In genomic region chr2:216692636-216693413, GRCh38 we compare ENCODE assay signal across 8 cellular contexts. TPM values are rescaled to one million over a fixed set of nuclear protein-coding genes. Genes with fewer than 3 reads are reported as not detected.
A peak's percentile ranks its signal among the peaks of the same experiment; 100 is the strongest.
DNase-seq lines count a peak whose midpoint lies in the region; ATAC-seq, FAIRE-seq and TF ChIP-seq lines count a peak whose summit lies in the region.

No MANE protein-coding gene starts in this region.

- H3K14ac ChIP-seq in IMR-90 (replicated peaks; ENCODE audit: low read depth, low read length) (peak overlapping the region; percentile 81), neuronal stem cell (ENCODE audit: low read length) (peak overlapping the region; percentile 61)

- H2BK12ac ChIP-seq in neuronal stem cell (ENCODE audit: low read length), result peak overlapping the region; percentile 30

- H3K18ac ChIP-seq in IMR-90 (ENCODE audit: low read depth, low read length), result peak overlapping the region; percentile 28
- H3K18ac ChIP-seq in neuronal stem cell (ENCODE audit: low read length), result peak overlapping the region; percentile 96

- peak overlapping the region; percentile 83 for H2AFZ ChIP-seq in IMR-90 (replicated peaks; ENCODE audit: low read length, poor library complexity)
- peak overlapping the region; percentile 67 for H2AFZ ChIP-seq in neuronal stem cell (ENCODE audit: low read length)

- peaks cover 53% of the 10 kb centered on the region for H3K36me3 ChIP-seq in IMR-90 (ENCODE audit: control insufficient read depth, insufficient read depth, low read length)
- no peaks in the 10 kb centered on the region for H3K36me3 ChIP-seq in Peyer's patch
- peaks cover 10 to 27% of the 10 kb centered on the region in 2 donors for H3K36me3 ChIP-seq in neuronal stem cell (replicated peaks in 1 of 2; ENCODE audit: control insufficient read depth in 2 of 2, insufficient read depth in 2 of 2, low read length in 2 of 2)

- H3K36me3 Mint-ChIP-seq in activated naive CD4-positive, alpha-beta T cell treated with anti-CD3 and anti-CD28 coated beads for 36 hours (ENCODE audit: low read depth), result no peaks in the 10 kb centered on the region

- H4K5ac ChIP-seq in IMR-90 (ENCODE audit: low read depth, low read length), result peak overlapping the region; percentile 8; the same call in 1 of the 2 replicates

- no TSS peak for BruUV-seq in IMR-90 (replicated peaks; lab: Mats Ljungman, UMichigan)

- H3K9me3 Mint-ChIP-seq in activated naive CD4-positive, alpha-beta T cell treated with anti-CD3 and anti-CD28 coated beads for 36 hours, result no peaks in the 10 kb centered on the region

- DNase-seq in DMS53 treated with DMSO at 0.1 percent for 48 hours (lab: John Stamatoyannopoulos, UW; ENCODE audit: unreplicated experiment), result peak; percentile 57
- DNase-seq in IMR-90, result peak; percentile 81
- DNase-seq in Peyer's patch, result peak in 2 of 3 donors; percentile 27 to 77
- DNase-seq in activated naive CD4-positive, alpha-beta T cell treated with anti-CD3 and anti-CD28 coated beads for 36 hours, result peak; percentile 77
- peak; percentile 56 to 57 for DNase-seq in frontal cortex (ENCODE audit: low spot score in 2 of 2)
- peak; percentile 93 for DNase-seq in neuronal stem cell (ENCODE audit: low spot score)
- DNase-seq in superior temporal gyrus (ENCODE audit: extremely low spot score), result peak; percentile 52

- H2BK20ac ChIP-seq in IMR-90 (ENCODE audit: low read depth, low read length), result peak overlapping the region; percentile 5; the same call in 1 of the 2 replicates

- peak overlapping the region; percentile 67 for H2BK5ac ChIP-seq in IMR-90 (ENCODE audit: low read depth, low read length, poor library complexity, severe bottlenecking)
- peak overlapping the region; percentile 66 for H2BK5ac ChIP-seq in neuronal stem cell (ENCODE audit: low read length)

- ATAC-seq in IMR-90 (ENCODE audit: low read depth), result peak; percentile 14
- ATAC-seq in GM19467 (IDR thresholded peaks at IDR 0.05; ENCODE audit: unreplicated experiment), result no peak

- no peak for FAIRE-seq in frontal cortex (lab: Jason Lieb, UNC)

- intact Hi-C loops in IMR-90 (cut with micrococcal nuclease), result loop anchor here (10.0 kb wide), 2 partner anchors 672 to 932 kb away; no protein-coding TSS in a partner anchor
- intact Hi-C loops in activated naive CD4-positive, alpha-beta T cell treated with anti-CD3 and anti-CD28 coated beads for 36 hours (cut with micrococcal nuclease), result loop anchor here (1.0 to 5.0 kb wide), 5 partner anchors 84 to 917 kb away; no protein-coding TSS in a partner anchor

- H3K79me1 ChIP-seq in IMR-90 (ENCODE audit: low read depth in 1 of 2, low read length in 2 of 2), result peaks cover 5 to 68% of the 10 kb centered on the region in 2 experiments; a peak in 3 of 4 replicates
- no peaks in the 10 kb centered on the region for H3K79me1 ChIP-seq in neuronal stem cell (ENCODE audit: low read depth, low read length)

- dilution Hi-C loops in IMR-90 (cut with HindIII; ENCODE audit: low sequenced_read_pairs, unreplicated experiment), result loop anchor here (25.0 kb wide), 2 partner anchors 469 to 819 kb away; no protein-coding TSS in a partner anchor

- H4K20me1 ChIP-seq in IMR-90 (ENCODE audit: insufficient read depth, low read length), result peaks cover 73% of the 10 kb centered on the region

- in situ Hi-C loops in IMR-90 (cut with MboI; ENCODE audit: low sequenced_read_pairs), result loop anchor here (10.0 kb wide), 3 partner anchors 362 to 592 kb away; no protein-coding TSS in a partner anchor

- H3K9me3 ChIP-seq in IMR-90 (ENCODE audit: control insufficient read depth, insufficient read depth, low read length) (no peaks in the 10 kb centered on the region), Peyer's patch (no peaks in the 10 kb centered on the region), neuronal stem cell (replicated peaks in 1 of 2; ENCODE audit: control insufficient read depth in 2 of 2, insufficient read depth in 1 of 2, low read depth in 1 of 2, low read length in 2 of 2) (no peaks in the 10 kb centered on the region)

- H3K9ac ChIP-seq in IMR-90 (ENCODE audit: low read depth, low read length) (peak overlapping the region; percentile 98), neuronal stem cell (ENCODE audit: low read depth, low read length, poor library complexity) (peak overlapping the region; percentile 85)

- POLR2A ChIA-PET in IMR-90 (lab: Charles Lee; ENCODE audit: unreplicated experiment), result interaction anchor here (0.6 to 2.0 kb wide), 13 partner anchors 9 to 1017 kb away, joined by 3 to 16 read pairs (median 6); no protein-coding TSS in a partner anchor

- H3K27ac Mint-ChIP-seq in activated naive CD4-positive, alpha-beta T cell treated with anti-CD3 and anti-CD28 coated beads for 36 hours, result peak overlapping the region; percentile 43

- H3K27ac ChIP-seq in IMR-90 (ENCODE audit: insufficient read depth, low read length), result peak overlapping the region; percentile 85
- H3K27ac ChIP-seq in Peyer's patch, result peak overlapping the region; percentile 19 to 87 (median 74)
- peak overlapping the region; percentile 82 for H3K27ac ChIP-seq in neuronal stem cell (replicated peaks; ENCODE audit: low read length)

- H3K4me2 ChIP-seq in IMR-90 (ENCODE audit: low read depth, low read length) (peak overlapping the region; percentile 48), neuronal stem cell (ENCODE audit: insufficient read depth, low read length, poor library complexity, severe bottlenecking) (peak overlapping the region; percentile 71)

- H2BK120ac ChIP-seq in IMR-90 (ENCODE audit: low read depth, low read length) (no peak overlapping the region), neuronal stem cell (ENCODE audit: low read depth, low read length) (no peak overlapping the region)

- peak overlapping the region; percentile 2 to 67 for H4K8ac ChIP-seq in IMR-90 (ENCODE audit: low read depth in 2 of 2, low read length in 2 of 2)
- H4K8ac ChIP-seq in neuronal stem cell (ENCODE audit: low read depth, low read length), result no peak overlapping the region

- 0% methylated on average over 3 of the region's 28 CpGs; no CpG with 5 or more reads in 1 of the 2 experiments for WGBS in IMR-90 (ENCODE audit: extremely low coverage in 2 of 2, insufficient read length in 1 of 2), 2 experiments
- WGBS in neuronal stem cell (ENCODE audit: extremely low coverage in 2 of 2, insufficient read length in 2 of 2, insufficient replicate concordance in 1 of 2), 2 donors, result no CpG with 5 or more reads among the region's 28 CpGs

- peaks cover 16% of the 10 kb centered on the region for H3K9me1 ChIP-seq in IMR-90 (ENCODE audit: insufficient read depth, low read length)

- CTCF ChIA-PET in IMR-90 (lab: Yijun Ruan, JAX), result no interaction called here
- CTCF ChIA-PET in activated naive CD4-positive, alpha-beta T cell treated with anti-CD3 and anti-CD28 coated beads for 36 hours (lab: Charles Lee), result interaction anchor here (1.6 kb wide), 1 partner anchor 1020 kb away, joined by 4 read pairs; no protein-coding TSS in a partner anchor

- peaks cover 69% of the 10 kb centered on the region for H3K27me3 Mint-ChIP-seq in activated naive CD4-positive, alpha-beta T cell treated with anti-CD3 and anti-CD28 coated beads for 36 hours (ENCODE audit: low read depth)

- TF ChIP-seq CTCF in IMR-90 (conservative IDR thresholded peaks at IDR 0.05; ENCODE audit: low read depth, low read length) (no peak), Peyer's patch (IDR thresholded peaks at IDR 0.05) (no peak)

- H3K4me3 ChIP-seq in IMR-90 (ENCODE audit: insufficient read depth, low read depth, low read length) (peak overlapping the region; percentile 69), Peyer's patch (peak overlapping the region; percentile 34 to 64 (median 45)), neuronal stem cell (ENCODE audit: low read length in 2 of 2) (peak overlapping the region; percentile 75 to 85)

- H3K4me3 Mint-ChIP-seq in activated naive CD4-positive, alpha-beta T cell treated with anti-CD3 and anti-CD28 coated beads for 36 hours, result peak overlapping the region; percentile 74

- H2AK9ac ChIP-seq in IMR-90 (replicated peaks; ENCODE audit: low read depth, low read length, poor library complexity), result peak overlapping the region; percentile 46

- H3K4me1 ChIP-seq in IMR-90 (ENCODE audit: control insufficient read depth, insufficient read depth, low read length) (peaks cover 16% of the 10 kb centered on the region), Peyer's patch (peaks cover 0 to 56% (median 5%) of the 10 kb centered on the region in 4 donors), neuronal stem cell (ENCODE audit: control insufficient read depth in 2 of 2, insufficient read depth in 1 of 2, low read depth in 1 of 2, low read length in 2 of 2) (peaks cover 24 to 39% of the 10 kb centered on the region in 2 donors)

- TF ChIP-seq RAD21 in IMR-90 (IDR thresholded peaks at IDR 0.05; ENCODE audit: low read length), result no peak

- H2BK15ac ChIP-seq in IMR-90 (ENCODE audit: low read depth, low read length) (no peak overlapping the region), neuronal stem cell (ENCODE audit: low read length) (no peak overlapping the region)

- peak overlapping the region; percentile 96 for H3K23ac ChIP-seq in IMR-90 (ENCODE audit: low read depth, low read length)
- no peak overlapping the region for H3K23ac ChIP-seq in neuronal stem cell (ENCODE audit: low read depth, low read length, poor library complexity)

- H2AK5ac ChIP-seq in IMR-90 (ENCODE audit: low read depth, low read length) (no peak overlapping the region), neuronal stem cell (ENCODE audit: low read depth, low read length) (no peak overlapping the region)

- H3K27me3 ChIP-seq in IMR-90 (ENCODE audit: control insufficient read depth, insufficient read depth, low read length), result no peaks in the 10 kb centered on the region
- H3K27me3 ChIP-seq in Peyer's patch, result peaks cover 0 to 24% of the 10 kb centered on the region in 2 donors
- no peaks in the 10 kb centered on the region for H3K27me3 ChIP-seq in neuronal stem cell (ENCODE audit: control insufficient read depth in 3 of 3, insufficient read depth in 3 of 3, low read depth in 1 of 3, low read length in 3 of 3)

- no peak overlapping the region for H4K91ac ChIP-seq in IMR-90 (ENCODE audit: insufficient read depth, low read depth, low read length)
- no peak overlapping the region for H4K91ac ChIP-seq in neuronal stem cell (ENCODE audit: low read depth, low read length, poor library complexity)

- TF ChIP-seq POLR2A in IMR-90 (IDR thresholded peaks at IDR 0.05; ENCODE audit: low read depth, low read length) (peak; percentile 12; the same call in 1 of the 2 replicates), Peyer's patch (IDR thresholded peaks at IDR 0.05) (no peak)

- H3K4ac ChIP-seq in IMR-90 (ENCODE audit: low read depth, low read length) (peak overlapping the region; percentile 73), neuronal stem cell (ENCODE audit: low read length) (no peak overlapping the region)

- H3K4me1 Mint-ChIP-seq in activated naive CD4-positive, alpha-beta T cell treated with anti-CD3 and anti-CD28 coated beads for 36 hours (ENCODE audit: low read depth), result peaks cover 29% of the 10 kb centered on the region

- H3K56ac ChIP-seq in IMR-90 (ENCODE audit: extremely low read depth, insufficient read depth, low read length), result peak overlapping the region; percentile 90

RNA-seq across cellular contexts. Expression of gene IGFBP5, which starts 2.5 kb away (rescaled TPM):
- total RNA-seq in IMR-90 (2012; rRNA removed), result 392 and 433 TPM in 2 replicates
- 1,339 and 1,767 TPM in 2 replicates for polyA plus RNA-seq in IMR-90 (2012; rRNA removed)
- polyA plus RNA-seq in IMR-90 (2012; cell fraction: cytosol; rRNA removed), result 847 and 1,056 TPM in 2 replicates
- 732 and 841 TPM in 2 replicates for polyA plus RNA-seq in IMR-90 (2012; cell fraction: nucleus; rRNA removed; ENCODE audit: low replicate concordance)
- 100 to 1,000 TPM in 1 of 4 donors, 10 to 100 TPM in 3; 41.5 to 183 (median 75.0) TPM for total RNA-seq in Peyer's patch
- not detected for total RNA-seq in activated naive CD4-positive, alpha-beta T cell treated with anti-CD3 and anti-CD28 coated beads for 36 hours
- 26.1 TPM for total RNA-seq in frontal cortex
- polyA plus RNA-seq in neuronal stem cell (2013, experiment 1 of 2), result 280 TPM
- 290 TPM for polyA plus RNA-seq in neuronal stem cell (2013, experiment 2 of 2)

RNA-seq across cellular contexts. Expression of gene IGFBP2, which starts 59.6 kb away (rescaled TPM):
- total RNA-seq in IMR-90 (2012; rRNA removed), result 33.5 and 36.7 TPM in 2 replicates
- 236 and 257 TPM in 2 replicates for polyA plus RNA-seq in IMR-90 (2012; rRNA removed)
- polyA plus RNA-seq in IMR-90 (2012; cell fraction: cytosol; rRNA removed), result 205 and 355 TPM in 2 replicates
- polyA plus RNA-seq in IMR-90 (2012; cell fraction: nucleus; rRNA removed; ENCODE audit: low replicate concordance), result 73.3 and 119 TPM in 2 replicates
- 10 to 100 TPM; 24.8 to 51.9 (median 44.6) TPM for total RNA-seq in Peyer's patch
- total RNA-seq in activated naive CD4-positive, alpha-beta T cell treated with anti-CD3 and anti-CD28 coated beads for 36 hours, result 1 to 10 TPM; 2.4 to 2.7 TPM
- total RNA-seq in frontal cortex, result 253 TPM
- polyA plus RNA-seq in neuronal stem cell (2013, experiment 1 of 2), result 479 TPM
- polyA plus RNA-seq in neuronal stem cell (2013, experiment 2 of 2), result 466 TPM

Comparison
In these comparisons a context has a peak if more than half of its experiments do, and no peak if none do; other contexts are left out.
1. RNA of gene IGFBP5, which starts 2.5 kb away (total RNA-seq): 392 to 433 TPM in IMR-90, 41.5 to 183 TPM in Peyer's patch and 26.1 TPM in frontal cortex (single experiment); not detected in activated naive CD4-positive, alpha-beta T cell treated with anti-CD3 and anti-CD28 coated beads for 36 hours; every median in the first group is over 10 times any median in the second.
2. Peak in every context shown above with its lines, with median percentiles within 50 percentile points of each other: DNase-seq, H3K27ac ChIP-seq and H3K4me3 ChIP-seq.